Comparison of ENCODE assay signal across 8 cellular contexts in the genomic region with DNA sequence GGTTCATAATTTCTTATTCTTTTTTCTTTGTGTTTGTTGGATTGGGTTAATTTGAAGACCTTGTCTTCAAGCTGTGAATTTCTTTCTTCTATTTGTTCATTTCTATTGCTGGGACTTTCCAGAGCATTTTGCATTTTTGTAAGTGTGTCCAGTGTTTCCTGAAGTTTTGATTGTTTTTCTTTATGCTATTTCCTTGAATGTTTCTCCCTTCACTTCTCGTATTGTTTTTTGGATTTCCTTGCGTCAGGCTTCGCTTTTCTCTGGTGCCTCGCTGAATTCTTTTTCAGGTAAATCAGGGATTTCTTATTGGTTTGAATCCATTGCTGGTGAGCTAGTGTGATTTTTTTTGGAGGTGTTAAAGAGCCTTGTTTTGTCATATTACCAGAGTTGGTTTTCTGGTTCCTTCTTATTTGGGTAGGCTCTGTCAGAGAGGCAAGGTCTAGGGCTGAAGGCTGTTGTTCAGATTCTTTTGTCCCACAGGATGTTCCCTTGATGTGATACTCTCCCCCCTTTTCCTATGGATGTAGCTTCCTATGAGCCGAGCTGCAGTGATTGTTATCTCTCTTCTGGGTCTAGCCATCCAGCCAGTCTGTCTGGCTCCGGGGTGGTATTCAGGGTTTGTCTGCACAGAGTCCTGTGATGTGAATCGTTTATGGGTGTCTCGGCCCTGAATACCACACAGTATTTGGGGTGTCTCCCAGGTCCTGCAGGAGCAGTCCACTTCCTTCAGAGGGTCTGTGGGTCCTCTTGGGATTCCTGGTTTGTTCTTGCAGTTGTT. TPM values are rescaled to one million over a fixed set of nuclear protein-coding genes. Genes with fewer than 3 reads are reported as not detected.
DNase-seq lines count a peak whose midpoint lies in the region; FAIRE-seq and TF ChIP-seq lines count a peak whose summit lies in the region.
"Not testable (repeated sequence)": the region's sequence is repeated elsewhere in the genome, so short reads cannot be mapped to it uniquely, and the experiment has no call there.

No MANE protein-coding gene starts in this region.

- H2AFZ ChIP-seq in Karpas-422 (ENCODE audit: low read length) = not testable (repeated sequence)
- H2AFZ ChIP-seq in endothelial cell of umbilical vein (ENCODE audit: low read depth, low read length) = peak overlapping the region; percentile 65

- BruUV-seq in endothelial cell of umbilical vein (replicated peaks; lab: Mats Ljungman, UMichigan) = TSS peak; percentile 63

- H3K4me3 Mint-ChIP-seq in activated naive CD8-positive, alpha-beta T cell treated with anti-CD3 and anti-CD28 coated beads for 36 hours; mesothelial cell of epicardium: not testable (repeated sequence)

- peaks cover 11% of the 10 kb centered on the region for H3K36me3 ChIP-seq in BE2C
- H3K36me3 ChIP-seq in Karpas-422 (ENCODE audit: insufficient read depth, low read length) = peaks cover 52% of the 10 kb centered on the region
- H3K36me3 ChIP-seq in endothelial cell of umbilical vein (ENCODE audit: control insufficient read depth in 2 of 2, extremely low read depth in 1 of 2, insufficient read depth in 2 of 2, low read length in 2 of 2) = not testable (repeated sequence)
- H3K36me3 ChIP-seq in spleen = peaks cover 0 to 13% (median 0%) of the 10 kb centered on the region in 6 donors

- H3K27me3 Mint-ChIP-seq in activated naive CD8-positive, alpha-beta T cell treated with anti-CD3 and anti-CD28 coated beads for 36 hours; mesothelial cell of epicardium (ENCODE audit: low read depth): not testable (repeated sequence)

- H3K9me2 ChIP-seq in Karpas-422 (replicated peaks; ENCODE audit: insufficient read depth, low read length) = not testable (repeated sequence)

- H3K27me3 ChIP-seq in BE2C; Karpas-422 (ENCODE audit: low read length); endothelial cell of umbilical vein (ENCODE audit: control insufficient read depth in 2 of 2, insufficient read depth in 2 of 2, low read length in 2 of 2); spleen (replicated peaks in 1 of 7): not testable (repeated sequence)

- H3K9me3 ChIP-seq in BE2C; Karpas-422 (ENCODE audit: low read length); endothelial cell of umbilical vein (replicated peaks; ENCODE audit: control insufficient read depth, insufficient read depth, low read length); spleen: not testable (repeated sequence)

- H3K27ac ChIP-seq in Karpas-422 (ENCODE audit: low read length) (peak overlapping the region; percentile 10; the same call in 1 of the 2 replicates), VCaP (peak overlapping the region; percentile 2; the same call in 1 of the 2 replicates), endothelial cell of umbilical vein (ENCODE audit: insufficient read depth, low read depth, low read length) (peak overlapping the region; percentile 70), spleen (peak overlapping the region in 6 of 8 donors; percentile 9 to 92 (median 46))

- not testable (repeated sequence) for H4K20me1 ChIP-seq in Karpas-422 (ENCODE audit: insufficient read depth, low read depth, low read length); endothelial cell of umbilical vein (replicated peaks; ENCODE audit: control insufficient read depth, extremely low read depth, insufficient read depth, low read length)

- FAIRE-seq in endothelial cell of umbilical vein (lab: Jason Lieb, UNC) = peak; percentile 59

- TF ChIP-seq POLR2A in endothelial cell of umbilical vein (IDR thresholded peaks at IDR 0.05; ENCODE audit: low read depth, low read length); spleen (IDR thresholded peaks at IDR 0.05): not testable (repeated sequence)

- H3K4me1 Mint-ChIP-seq in activated naive CD8-positive, alpha-beta T cell treated with anti-CD3 and anti-CD28 coated beads for 36 hours = peaks cover 55% of the 10 kb centered on the region
- peaks cover 10% of the 10 kb centered on the region for H3K4me1 Mint-ChIP-seq in mesothelial cell of epicardium

- WGBS in spleen, 5 donors = 66 to 78% (median 74%) methylated on average over 8 of the region's 8 CpGs

- DNase-seq in BE2C (peak; percentile 55), EH (ENCODE audit: low read depth) (peak; percentile 57), endothelial cell of umbilical vein (ENCODE audit: low read depth, low spot score) (peak; percentile 54), spleen (peak; percentile 24)
- not testable (repeated sequence) for DNase-seq in Karpas-422; activated naive CD8-positive, alpha-beta T cell treated with anti-CD3 and anti-CD28 coated beads for 36 hours; mesothelial cell of epicardium (ENCODE audit: low spot score in 2 of 2, unreplicated experiment in 2 of 2)

- peak overlapping the region; percentile 59 for H3K27ac Mint-ChIP-seq in activated naive CD8-positive, alpha-beta T cell treated with anti-CD3 and anti-CD28 coated beads for 36 hours
- peak overlapping the region; percentile 70 for H3K27ac Mint-ChIP-seq in mesothelial cell of epicardium

- peaks cover 14% of the 10 kb centered on the region for H3K9me3 Mint-ChIP-seq in activated naive CD8-positive, alpha-beta T cell treated with anti-CD3 and anti-CD28 coated beads for 36 hours
- peaks cover 22% of the 10 kb centered on the region for H3K9me3 Mint-ChIP-seq in mesothelial cell of epicardium

- intact Hi-C loops in endothelial cell of umbilical vein (cut with micrococcal nuclease) (loop anchor here (5.0 kb wide), 1 partner anchor 235 kb away; the partner anchor contains the start of gene PCF11), spleen (cut with DNase I; ENCODE audit: low total_unique reads) (loop anchor here (10.0 kb wide), 1 partner anchor 208 kb away; no protein-coding TSS in a partner anchor)

- POLR2A ChIA-PET in endothelial cell of umbilical vein (lab: Charles Lee) = not testable (repeated sequence)

- H3K4me1 ChIP-seq in BE2C = not testable (repeated sequence)
- peaks cover 41% of the 10 kb centered on the region for H3K4me1 ChIP-seq in Karpas-422 (ENCODE audit: low read length)
- peaks cover 17% of the 10 kb centered on the region for H3K4me1 ChIP-seq in endothelial cell of umbilical vein (ENCODE audit: control insufficient read depth, extremely low read depth, insufficient read depth, low read length)
- peaks cover 5 to 55% (median 26%) of the 10 kb centered on the region in 6 donors for H3K4me1 ChIP-seq in spleen

- not testable (repeated sequence) for H3K9me1 ChIP-seq in endothelial cell of umbilical vein (replicated peaks; ENCODE audit: control insufficient read depth, extremely low read depth, insufficient read depth, low read length)

- H3K4me2 ChIP-seq in Karpas-422 (ENCODE audit: low read depth, low read length, poor library complexity, severe bottlenecking) = not testable (repeated sequence)
- peak overlapping the region; percentile 56 for H3K4me2 ChIP-seq in endothelial cell of umbilical vein (ENCODE audit: insufficient read depth, low read length)

- H3K36me3 Mint-ChIP-seq in activated naive CD8-positive, alpha-beta T cell treated with anti-CD3 and anti-CD28 coated beads for 36 hours = peaks cover 81% of the 10 kb centered on the region
- H3K36me3 Mint-ChIP-seq in mesothelial cell of epicardium = peaks cover 31% of the 10 kb centered on the region

- CTCF ChIA-PET in endothelial cell of umbilical vein (lab: Charles Lee) = interaction anchor here (1.0 to 3.7 kb wide), 6 partner anchors 21 to 189 kb away, joined by 3 to 24 read pairs (median 4); partner anchors contain the start of genes DDIAS, FAM181B and PRCP

- dilution Hi-C loops in endothelial cell of umbilical vein (cut with MboI; ENCODE audit: extremely low pct_ligation_motif_present, low sequenced_read_pairs) = not testable (repeated sequence)

- not testable (repeated sequence) for H3K9ac ChIP-seq in Karpas-422 (ENCODE audit: low read length); endothelial cell of umbilical vein (replicated peaks; ENCODE audit: extremely low read depth, insufficient read depth, low read length)

- peak overlapping the region; percentile 15 for H3K4me3 ChIP-seq in BE2C (ENCODE audit: low read depth, low read length)
- H3K4me3 ChIP-seq in Karpas-422 (ENCODE audit: low read length); endothelial cell of umbilical vein (replicated peaks in 1 of 3; ENCODE audit: insufficient read depth in 1 of 3, low read depth in 1 of 3, low read length in 3 of 3); spleen: not testable (repeated sequence)

- not testable (repeated sequence) for TF ChIP-seq CTCF in BE2C (IDR thresholded peaks at IDR 0.05; ENCODE audit: low read depth, low read length); VCaP (conservative IDR thresholded peaks at IDR 0.05); endothelial cell of umbilical vein (IDR thresholded peaks at IDR 0.05; ENCODE audit: extremely low read depth in 1 of 2, insufficient read depth in 1 of 2, low read depth in 1 of 2, low read length in 2 of 2); mesothelial cell of epicardium (IDR thresholded peaks at IDR 0.05; ENCODE audit: unreplicated experiment); spleen (IDR thresholded peaks at IDR 0.05 in 8 of 11, conservative IDR thresholded peaks at IDR 0.05 in 3 of 11)

- H3K79me2 ChIP-seq in Karpas-422 (ENCODE audit: low read length) = peaks cover 74% of the 10 kb centered on the region
- H3K79me2 ChIP-seq in endothelial cell of umbilical vein (ENCODE audit: control insufficient read depth, insufficient read depth, low read length) = not testable (repeated sequence)

RNA-seq across cellular contexts. Expression of gene DDIAS, which starts 21.0 kb away (rescaled TPM):
- 13.2 TPM for polyA plus RNA-seq in BE2C (2012; ENCODE audit: insufficient read depth, insufficient read length, low read depth)
- 9.3 and 26.8 TPM in 2 replicates for total RNA-seq in Karpas-422 (2014; rRNA removed; shearing (Covaris generic); ENCODE audit: low replicate concordance)
- 10 to 100 TPM; 28.8 to 31.8 TPM for total RNA-seq in activated naive CD8-positive, alpha-beta T cell treated with anti-CD3 and anti-CD28 coated beads for 36 hours
- total RNA-seq in endothelial cell of umbilical vein (8.5 and 9.2 TPM in 2 replicates), mesothelial cell of epicardium (4.0 to 5.8 TPM (median 5.6 TPM) in 3 replicates), spleen (10 to 100 TPM in 3 of 7 donors, 1 to 10 TPM in 4; 3.9 to 11.1 (median 8.2) TPM)
- polyA plus RNA-seq in endothelial cell of umbilical vein (3.5 and 4.5 TPM in 2 replicates), spleen (1 to 10 TPM; 1.5 to 4.1 (median 1.7) TPM)
- 6.4 and 6.8 TPM in 2 replicates for polyA plus RNA-seq in endothelial cell of umbilical vein (2011; cell fraction: cytosol; rRNA removed)
- polyA plus RNA-seq in endothelial cell of umbilical vein (2011; cell fraction: nucleus; rRNA removed) = 4.7 and 5.0 TPM in 2 replicates
- polyA plus RNA-seq in endothelial cell of umbilical vein (2012) = 7.7 and 11.7 TPM in 2 replicates
- 7.2 and 8.6 TPM in 2 replicates for polyA minus RNA-seq in endothelial cell of umbilical vein
- polyA minus RNA-seq in endothelial cell of umbilical vein (2011; cell fraction: cytosol; rRNA and poly(A)+ RNA removed) = 15.7 TPM
- 2.5 and 4.1 TPM in 2 replicates for polyA minus RNA-seq in endothelial cell of umbilical vein (2011; cell fraction: nucleus; rRNA and poly(A)+ RNA removed)

RNA-seq across cellular contexts. Expression of gene PRCP, which starts 22.4 kb away (rescaled TPM):
- 328 TPM for polyA plus RNA-seq in BE2C (2012; ENCODE audit: insufficient read depth, insufficient read length, low read depth)
- total RNA-seq in Karpas-422 (2014; rRNA removed; shearing (Covaris generic); ENCODE audit: low replicate concordance) = 17.9 and 46.1 TPM in 2 replicates
- 10 to 100 TPM; 30.3 to 30.8 TPM for total RNA-seq in activated naive CD8-positive, alpha-beta T cell treated with anti-CD3 and anti-CD28 coated beads for 36 hours
- 149 and 170 TPM in 2 replicates for total RNA-seq in endothelial cell of umbilical vein
- 265 and 277 TPM in 2 replicates for polyA plus RNA-seq in endothelial cell of umbilical vein
- 205 and 236 TPM in 2 replicates for polyA plus RNA-seq in endothelial cell of umbilical vein (2011; cell fraction: cytosol; rRNA removed)
- 104 and 123 TPM in 2 replicates for polyA plus RNA-seq in endothelial cell of umbilical vein (2011; cell fraction: nucleus; rRNA removed)
- 187 and 209 TPM in 2 replicates for polyA plus RNA-seq in endothelial cell of umbilical vein (2012)
- polyA minus RNA-seq in endothelial cell of umbilical vein = 189 TPM in 2 replicates
- 20.6 TPM for polyA minus RNA-seq in endothelial cell of umbilical vein (2011; cell fraction: cytosol; rRNA and poly(A)+ RNA removed)
- polyA minus RNA-seq in endothelial cell of umbilical vein (2011; cell fraction: nucleus; rRNA and poly(A)+ RNA removed) = 69.7 and 81.6 TPM in 2 replicates
- 66.6 to 68.3 TPM (median 67.4 TPM) in 3 replicates for total RNA-seq in mesothelial cell of epicardium
- 10 to 100 TPM; 54.5 to 85.7 (median 66.7) TPM for total RNA-seq in spleen
- 10 to 100 TPM; 22.2 to 32.9 (median 29.1) TPM for polyA plus RNA-seq in spleen

Comparison
In these comparisons a context has a peak if more than half of its experiments do, and no peak if none do; other contexts are left out.
1. H3K27ac ChIP-seq: peak in every context shown above with its lines; median percentile 70 in endothelial cell of umbilical vein; 46 in spleen; 10 in Karpas-422; 2 in VCaP.